ENCODE assay signal across 27 cellular contexts in genomic region chr7:22911889-22912288, GRCh38.
"Had no signal": no experiment of that assay in that cellular context is flagged by ENCODE, and none has a peak within 500 bp of the region (broad histone marks: within the 10 kb centered on the region; RNA-seq: fewer than 3 reads in every experiment).

No MANE protein-coding gene starts in this region.

- DNase-seq: activated B cell treated with CpG ODN at 0.5 μM for 24 hours; activated CD4-positive, alpha-beta T cell treated with anti-CD3 and anti-CD28 coated beads, Interleukin-2, amount 50 U/mL, for 1 hour; activated CD8-positive, alpha-beta T cell treated with anti-CD3 and anti-CD28 coated beads for 36 hours; activated gamma-delta T cell treated with Interleukin-2 at 50 U/mL for 16 hours; activated naive CD4-positive, alpha-beta T cell treated with anti-CD3 and anti-CD28 coated beads, Interleukin-2, amount 50 U/mL, for 16 hours; activated T-cell treated with anti-CD3 and anti-CD28 coated beads, Interleukin-2, amount 50 U/mL, for 4 hours; amniotic stem cell; body of pancreas; cortex of kidney; effector memory CD8-positive, alpha-beta T cell; erythroblast; foreskin keratinocyte; heart left ventricle; lower lobe of right lung; mesendoderm; natural killer cell; occipital lobe; psoas muscle; stimulated activated CD4-positive, alpha-beta T cell treated with anti-CD3 and anti-CD28 coated beads, Interleukin-2, amount 100 ng/mL, for 24 hours; stimulated activated naive CD4-positive, alpha-beta T cell; T-helper 1 cell; transverse colon had no signal

- ATAC-seq: activated CD8-positive, alpha-beta T cell treated with anti-CD3 and anti-CD28 coated beads for 36 hours; activated T-cell treated with anti-CD3 and anti-CD28 coated beads, Interleukin-2, amount 50 U/mL, for 4 hours; activated T-helper 17 cell treated with anti-CD3 and anti-CD28 coated beads, Interleukin-2, amount 50 U/mL, for 72 hours; body of pancreas; effector memory CD8-positive, alpha-beta T cell; foreskin keratinocyte; heart left ventricle; lower lobe of right lung; natural killer cell; psoas muscle had no signal

- H2AFZ ChIP-seq: neural progenitor cell, parathyroid adenoma had no signal

- H3K27me3 ChIP-seq: body of pancreas, foreskin keratinocyte, heart left ventricle, neural progenitor cell, suprapubic skin, transverse colon had no signal

- H3K9ac ChIP-seq: neural progenitor cell, parathyroid adenoma had no signal

- H3K4me3 ChIP-seq: body of pancreas, heart left ventricle, lower lobe of right lung, neural progenitor cell, psoas muscle, smooth muscle cell, suprapubic skin, transverse colon had no signal

- H3K36me3 ChIP-seq: heart left ventricle, lower lobe of right lung, neural progenitor cell, suprapubic skin, transverse colon had no signal

- H3K4me1 ChIP-seq: foreskin keratinocyte, lower lobe of right lung, neural progenitor cell, parathyroid adenoma, suprapubic skin, transverse colon had no signal

- H3K4me2 ChIP-seq: neural progenitor cell, smooth muscle cell had no signal

- H3K27ac ChIP-seq: foreskin keratinocyte, lower lobe of right lung, neural progenitor cell, parathyroid adenoma, psoas muscle, suprapubic skin, transverse colon had no signal

- H3K9me3 ChIP-seq: body of pancreas, heart left ventricle, lower lobe of right lung, psoas muscle, suprapubic skin, transverse colon had no signal
